33 cellular contexts compared by ENCODE assay signal in the genomic region with DNA sequence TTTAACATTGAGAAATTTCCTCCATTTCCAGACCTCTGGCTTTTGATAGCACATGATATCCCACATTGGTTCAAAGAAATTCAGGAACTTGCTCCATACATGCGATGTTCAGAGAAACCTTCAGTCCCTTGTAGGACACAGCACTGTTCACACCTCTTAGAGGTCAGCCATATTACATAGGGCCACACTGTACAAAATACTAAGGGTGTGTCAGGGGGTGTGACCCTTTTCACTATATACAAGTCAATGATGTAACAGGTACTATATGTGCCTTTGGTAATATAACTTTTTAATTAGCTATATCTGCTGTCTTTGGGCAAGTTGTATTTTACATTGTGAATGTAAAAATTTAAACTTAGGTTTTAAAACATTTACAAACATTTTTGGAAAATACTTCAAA.
"Had no signal": no experiment of that assay in that cellular context is flagged by ENCODE, and none has a peak within 500 bp of the region (broad histone marks: within the 10 kb centered on the region; RNA-seq: fewer than 3 reads in every experiment).

No MANE protein-coding gene starts in this region.

- H3K27me3 ChIP-seq: body of pancreas, brain microvascular endothelial cell, breast epithelium had no signal

- FAIRE-seq: TTC549 had no signal

- ATAC-seq: activated CD8-positive, alpha-beta T cell treated with anti-CD3 and anti-CD28 coated beads for 36 hours; activated naive CD4-positive, alpha-beta T cell treated with anti-CD3 and anti-CD28 coated beads, Interleukin-2, amount 50 U/mL, for 72 hours; activated T-cell treated with anti-CD3 and anti-CD28 coated beads, Interleukin-2, amount 50 U/mL, for 4 hours; activated T-cell treated with anti-CD3 and anti-CD28 coated beads, Interleukin-2, amount 50 U/mL, for 72 hours; activated T-helper 17 cell treated with anti-CD3 and anti-CD28 coated beads, Interleukin-2, amount 50 U/mL, for 72 hours; body of pancreas had no signal

- H3K4me1 ChIP-seq: adrenal gland, breast epithelium had no signal

- H3K4me3 ChIP-seq: adrenal gland, body of pancreas, breast epithelium had no signal

- DNase-seq: activated B cell treated with CpG ODN at 0.5 μM for 24 hours; activated CD4-positive, alpha-beta memory T cell treated with anti-CD3 and anti-CD28 coated beads for 36 hours; activated CD4-positive, alpha-beta T cell treated with anti-CD3 and anti-CD28 coated beads for 4 hours; activated CD4-positive, alpha-beta T cell treated with anti-CD3 and anti-CD28 coated beads, Interleukin-2, amount 10 ng/mL, durations not matched to agents 24 days and 14 days; activated CD4-positive, alpha-beta T cell treated with anti-CD3 and anti-CD28 coated beads, Interleukin-2, amount 50 U/mL, for 1 hour; activated CD4-positive, alpha-beta T cell treated with anti-CD3 and anti-CD28 coated beads, Interleukin-2, amount 50 U/mL, for 4 hours; activated CD4-positive, CD25-positive, alpha-beta regulatory T cell treated with anti-CD3 and anti-CD28 coated beads, Interleukin-2, amount 50 U/mL, for 72 hours; activated CD8-positive, alpha-beta memory T cell treated with anti-CD3 and anti-CD28 coated beads, Interleukin-2, amount 50 U/mL, for 4 hours; activated CD8-positive, alpha-beta T cell treated with anti-CD3 and anti-CD28 coated beads for 36 hours; activated effector memory CD4-positive, alpha-beta T cell treated with anti-CD3 and anti-CD28 coated beads, Interleukin-2, amount 50 U/mL, for 16 hours; activated gamma-delta T cell treated with Interleukin-2 at 50 U/mL for 16 hours; activated naive CD4-positive, alpha-beta T cell; activated naive CD4-positive, alpha-beta T cell treated with anti-CD3 and anti-CD28 coated beads for 36 hours; activated naive CD4-positive, alpha-beta T cell treated with anti-CD3 and anti-CD28 coated beads, Interleukin-2, amount 50 U/mL, for 16 hours; activated naive CD8-positive, alpha-beta T cell treated with anti-CD3 and anti-CD28 coated beads for 36 hours; activated T-cell treated with anti-CD3 and anti-CD28 coated beads for 4 hours; activated T-cell treated with anti-CD3 and anti-CD28 coated beads, Interleukin-2, amount 50 U/mL, for 1 hour; activated T-cell treated with anti-CD3 and anti-CD28 coated beads, Interleukin-2, amount 50 U/mL, for 4 hours; activated T-cell treated with anti-CD3 and anti-CD28 coated beads, Interleukin-2, amount 50 U/mL, for 72 hours; adrenal gland; amniotic stem cell; aorta; body of pancreas; brain microvascular endothelial cell; central memory CD4-positive, alpha-beta T cell; T-helper 1 cell; T-helper 2 cell; T-helper 9 cell had no signal

- H3K9me3 ChIP-seq: adrenal gland, body of pancreas, breast epithelium had no signal

- H3K36me3 ChIP-seq: adrenal gland, brain microvascular endothelial cell, breast epithelium had no signal

- H3K27ac ChIP-seq: adrenal gland, body of pancreas, brain microvascular endothelial cell, breast epithelium, VCaP had no signal
